In the genomic region with DNA sequence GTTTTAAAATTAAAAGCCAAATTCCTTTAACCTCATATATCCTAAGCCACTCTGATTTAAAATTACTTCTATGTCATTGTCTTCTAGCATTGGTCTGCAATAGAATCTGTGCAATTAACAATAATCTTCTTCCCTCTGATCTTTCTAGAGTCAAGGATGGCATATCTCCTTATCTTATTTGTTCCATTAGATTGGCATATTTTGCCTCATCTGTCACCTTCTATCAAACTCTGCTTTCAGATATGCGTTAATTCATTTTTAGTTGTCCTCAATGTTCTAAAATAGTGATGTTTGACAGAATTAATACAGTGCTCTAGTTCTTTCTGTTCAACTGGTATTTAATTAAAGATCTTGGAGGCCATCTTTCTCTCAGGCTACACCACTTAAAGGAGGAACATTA, we compare ENCODE assay signal across 11 cellular contexts. TPM values are rescaled to one million over a fixed set of nuclear protein-coding genes. Genes with fewer than 3 reads are reported as not detected.
DNase-seq lines count a peak whose midpoint lies in the region; ATAC-seq and TF ChIP-seq lines count a peak whose summit lies in the region.
"Had no signal": no experiment of that assay in that cellular context is flagged by ENCODE, and none has a peak within 500 bp of the region (broad histone marks: within the 10 kb centered on the region; RNA-seq: fewer than 3 reads in every experiment).

No MANE protein-coding gene starts in this region.

- peak overlapping the region; percentile 76 for H3K4me3 ChIP-seq in fibroblast of pulmonary artery (replicated peaks; ENCODE audit: low read depth, low read length)
- peak overlapping the region; percentile 5 for H3K4me3 ChIP-seq in rectal smooth muscle tissue (ENCODE audit: low read length)
- H3K4me3 ChIP-seq in Peyer's patch: peak overlapping the region in 2 of 4 donors; percentile 93 to 94

- no peak overlapping the region for H3K9ac ChIP-seq in rectal smooth muscle tissue (ENCODE audit: low read length)

- H3K4me1 ChIP-seq in rectal smooth muscle tissue (ENCODE audit: control insufficient read depth, insufficient read depth, low read length): peaks cover 11% of the 10 kb centered on the region
- peaks cover 0 to 56% (median 4%) of the 10 kb centered on the region in 4 donors for H3K4me1 ChIP-seq in Peyer's patch

- no peak for ATAC-seq in T-cell (replicated peaks in 1 of 4)

- H3K27me3 ChIP-seq in rectal smooth muscle tissue (ENCODE audit: control insufficient read depth, insufficient read depth, low read length) (no peaks in the 10 kb centered on the region), Peyer's patch (no peaks in the 10 kb centered on the region)

- peak overlapping the region in 2 of 3 donors; percentile 75 to 79 for H3K4me3 Mint-ChIP-seq in T-cell

- no peak for TF ChIP-seq POLR2A in Peyer's patch (IDR thresholded peaks at IDR 0.05)

- H3K27ac Mint-ChIP-seq in T-cell: peak overlapping the region; percentile 23 to 87

- peak; percentile 22 for DNase-seq in ELR (ENCODE audit: low read depth)
- DNase-seq in T-cell: no peak
- DNase-seq in fibroblast of pulmonary artery (ENCODE audit: low read depth): no peak
- DNase-seq in middle frontal gyrus (ENCODE audit: extremely low spot score, low spot score): no peak
- DNase-seq in NAMALWA (ENCODE audit: low spot score): no peak
- no peak for DNase-seq in SW480 (ENCODE audit: low spot score)
- no peak for DNase-seq in Peyer's patch
- DNase-seq: activated CD4-positive, alpha-beta T cell treated with anti-CD3 and anti-CD28 coated beads for 4 hours; NCI-H2029; RPMI8226 had no signal

- H3K4me1 Mint-ChIP-seq in T-cell: peaks cover 70 to 79% (median 72%) of the 10 kb centered on the region in 3 donors

- H3K36me3 ChIP-seq in rectal smooth muscle tissue (ENCODE audit: control insufficient read depth, insufficient read depth, low read length): no peaks in the 10 kb centered on the region
- no peaks in the 10 kb centered on the region for H3K36me3 ChIP-seq in Peyer's patch

- H3K27ac ChIP-seq in rectal smooth muscle tissue (ENCODE audit: low read depth, low read length) (no peak overlapping the region), Peyer's patch (peak overlapping the region in 2 of 4 donors; percentile 22 to 31)

- CTCF ChIA-PET in T-cell (lab: Charles Lee): interaction anchor here in 1 of 2 donors (1.1 kb wide), 1 partner anchor 8 kb away, joined by 3 read pairs; no protein-coding TSS in a partner anchor

- peaks cover 0 to 5% of the 10 kb centered on the region in 2 donors for H3K27me3 Mint-ChIP-seq in T-cell

- POLR2A ChIA-PET in T-cell (lab: Charles Lee): interaction anchor here in 1 of 2 donors (0.7 kb wide), 1 partner anchor 58 kb away, joined by 3 read pairs; no protein-coding TSS in a partner anchor

- H3K9me3 Mint-ChIP-seq in T-cell: no peaks in the 10 kb centered on the region

- TF ChIP-seq CTCF in fibroblast of pulmonary artery (IDR thresholded peaks at IDR 0.05; ENCODE audit: low read length, missing control alignments) (no peak), Peyer's patch (IDR thresholded peaks at IDR 0.05) (no peak)

- H3K36me3 Mint-ChIP-seq in T-cell: no peaks in the 10 kb centered on the region

- H3K9me3 ChIP-seq in Peyer's patch: no peaks in the 10 kb centered on the region

RNA-seq across cellular contexts. Expression of a gene that starts 3.1 kb away (rescaled TPM):
- 10 to 100 TPM; 19.5 to 35.8 (median 26.5) TPM for total RNA-seq in T-cell
- total RNA-seq in Peyer's patch: 10 to 100 TPM; 37.4 to 72.9 (median 53.6) TPM
